Comparison of ENCODE assay signal across 7 cellular contexts in genomic region chr17:733743-734142, GRCh38. TPM values are rescaled to one million over a fixed set of nuclear protein-coding genes. Genes with fewer than 3 reads are reported as not detected.
DNase-seq lines count a peak whose midpoint lies in the region; ATAC-seq and TF ChIP-seq lines count a peak whose summit lies in the region.

No MANE protein-coding gene starts in this region.

- H3K4me3 Mint-ChIP-seq in progenitor cell of endocrine pancreas (ENCODE audit: low read depth) = peak overlapping the region; percentile 87

- no peaks in the 10 kb centered on the region for H3K9me3 Mint-ChIP-seq in progenitor cell of endocrine pancreas (ENCODE audit: low read depth)

- H3K4me1 Mint-ChIP-seq in progenitor cell of endocrine pancreas (ENCODE audit: low read depth) = peaks cover 16% of the 10 kb centered on the region

- H3K9ac ChIP-seq in OCI-LY3 (ENCODE audit: low read length) (peak overlapping the region; percentile 81), endocrine pancreas (ENCODE audit: control insufficient read depth, insufficient read depth, low read length) (peak overlapping the region; percentile 74)

- peak overlapping the region; percentile 79 for H3K4me2 ChIP-seq in OCI-LY3 (ENCODE audit: low read length)

- H3K4me3 ChIP-seq in GM12865 (ENCODE audit: low read depth, low read length) (peak overlapping the region; percentile 79), OCI-LY3 (ENCODE audit: low read length) (peak overlapping the region; percentile 81), endocrine pancreas (ENCODE audit: control insufficient read depth, insufficient read depth, low read length) (peak overlapping the region; percentile 22)

- H2AFZ ChIP-seq in OCI-LY3 (ENCODE audit: low read depth, low read length) = no peak overlapping the region

- peak overlapping the region; percentile 96 for H3K27ac Mint-ChIP-seq in progenitor cell of endocrine pancreas

- DNase-seq in GM12865 (ENCODE audit: low read depth) = no peak
- no peak for DNase-seq in progenitor cell of endocrine pancreas (ENCODE audit: low spot score, unreplicated experiment)
- DNase-seq in SIG-M5 treated with dmso at 0.1 percent for 504 hours (lab: John Stamatoyannopoulos, UW; ENCODE audit: unreplicated experiment) = no peak

- H3K27me3 Mint-ChIP-seq in progenitor cell of endocrine pancreas = no peaks in the 10 kb centered on the region

- peaks cover 10% of the 10 kb centered on the region for H3K4me1 ChIP-seq in OCI-LY3 (ENCODE audit: low read length)
- no peaks in the 10 kb centered on the region for H3K4me1 ChIP-seq in endocrine pancreas (ENCODE audit: control insufficient read depth, insufficient read depth, low read length)

- no peak for TF ChIP-seq CTCF in GM12865 (IDR thresholded peaks at IDR 0.05; ENCODE audit: insufficient read depth, low read depth, low read length, missing control alignments)
- TF ChIP-seq CTCF in OCI-LY3 (IDR thresholded peaks at IDR 0.05; ENCODE audit: low read depth, low read length) = no peak
- no peak for TF ChIP-seq CTCF in progenitor cell of endocrine pancreas (IDR thresholded peaks at IDR 0.05; ENCODE audit: unreplicated experiment)

- peaks cover 42% of the 10 kb centered on the region for H3K79me2 ChIP-seq in OCI-LY3 (ENCODE audit: low read length)

- H3K9me3 ChIP-seq in OCI-LY3 (ENCODE audit: insufficient read depth, low read length) (no peaks in the 10 kb centered on the region), endocrine pancreas (ENCODE audit: control insufficient read depth, low read length) (no peaks in the 10 kb centered on the region)

- peaks cover 19% of the 10 kb centered on the region for H3K36me3 ChIP-seq in OCI-LY3 (replicated peaks; ENCODE audit: low read depth, low read length)
- H3K36me3 ChIP-seq in endocrine pancreas (ENCODE audit: control insufficient read depth, insufficient read depth, low read length) = no peaks in the 10 kb centered on the region

- no peaks in the 10 kb centered on the region for H4K20me1 ChIP-seq in OCI-LY3 (ENCODE audit: insufficient read depth, low read length)

- no peak overlapping the region for H3K27ac ChIP-seq in OCI-LY3 (ENCODE audit: low read length)

- no peak for ATAC-seq in HG03432 (IDR thresholded peaks at IDR 0.05; ENCODE audit: unreplicated experiment)
- ATAC-seq in HG03460 (IDR thresholded peaks at IDR 0.05; ENCODE audit: unreplicated experiment) = no peak

- peaks cover 14% of the 10 kb centered on the region for H3K36me3 Mint-ChIP-seq in progenitor cell of endocrine pancreas (ENCODE audit: insufficient read depth)

- H3K27me3 ChIP-seq in OCI-LY3 (ENCODE audit: low read depth, low read length) = no peaks in the 10 kb centered on the region
- H3K27me3 ChIP-seq in endocrine pancreas (ENCODE audit: control insufficient read depth, insufficient read depth, low read length) = no peaks in the 10 kb centered on the region

RNA-seq across cellular contexts. Expression of gene TLCD3A, which starts 1.3 kb away (rescaled TPM):
- 27.2 and 28.0 TPM in 2 replicates for total RNA-seq in progenitor cell of endocrine pancreas

RNA-seq across cellular contexts. Expression of gene GEMIN4, which starts 18.3 kb away (rescaled TPM):
- total RNA-seq in progenitor cell of endocrine pancreas = 39.8 and 43.2 TPM in 2 replicates

RNA-seq across cellular contexts. Expression of gene VPS53, which starts 19.1 kb away (rescaled TPM):
- total RNA-seq in progenitor cell of endocrine pancreas = 75.2 and 87.4 TPM in 2 replicates

RNA-seq across cellular contexts. Expression of gene GLOD4, which starts 48.3 kb away (rescaled TPM):
- total RNA-seq in progenitor cell of endocrine pancreas = 79.9 and 109 TPM in 2 replicates

RNA-seq across cellular contexts. Expression of gene MRM3, which starts 48.4 kb away (rescaled TPM):
- 14.5 and 17.9 TPM in 2 replicates for total RNA-seq in progenitor cell of endocrine pancreas

Comparison
In these comparisons a context has a peak if more than half of its experiments do, and no peak if none do; other contexts are left out.
1. H3K4me3 ChIP-seq: peak in every context shown above with its lines; median percentile 81 in OCI-LY3; 79 in GM12865; 22 in endocrine pancreas.